19 cellular contexts compared by ENCODE assay signal in the genomic region with DNA sequence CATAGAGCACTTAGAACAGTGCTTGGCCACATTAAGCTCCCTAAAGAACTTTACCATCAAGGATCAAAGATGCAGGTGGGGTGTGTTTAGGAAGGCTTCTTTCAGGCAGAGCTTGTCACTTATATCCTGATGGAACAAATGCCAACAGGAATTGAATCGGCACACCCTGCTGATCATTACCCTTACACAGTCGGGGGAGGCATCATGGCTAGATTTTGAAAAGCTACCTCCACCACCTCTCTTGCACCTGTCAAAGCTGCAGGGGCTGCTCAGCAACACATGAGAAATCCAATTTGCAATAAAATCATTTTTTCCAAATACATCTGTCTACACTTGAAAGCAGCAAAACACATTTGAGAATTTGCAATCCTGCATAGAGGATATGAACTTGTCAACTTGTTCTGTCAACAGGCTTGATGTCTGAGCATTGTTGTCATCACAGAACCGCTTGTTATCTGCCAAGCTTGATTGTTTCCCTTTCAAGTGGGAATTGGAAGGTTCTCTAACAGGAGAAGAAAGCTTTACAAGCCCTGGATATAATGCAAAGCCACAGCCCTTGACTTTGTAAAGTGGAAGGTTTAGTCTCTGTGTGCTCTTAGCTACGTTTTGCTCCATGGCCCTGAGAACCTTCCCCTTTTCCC. TPM values are rescaled to one million over a fixed set of nuclear protein-coding genes. Genes with fewer than 3 reads are reported as not detected.
"Had no signal": no experiment of that assay in that cellular context is flagged by ENCODE, and none has a peak within 500 bp of the region (broad histone marks: within the 10 kb centered on the region; RNA-seq: fewer than 3 reads in every experiment).

No MANE protein-coding gene starts in this region.

- H3K27me3 Mint-ChIP-seq: activated CD4-positive, alpha-beta T cell treated with anti-CD3 and anti-CD28 coated beads for 36 hours; activated naive CD4-positive, alpha-beta T cell treated with anti-CD3 and anti-CD28 coated beads, Interleukin-2, amount 50 U/mL, for 24 hours; central memory CD8-positive, alpha-beta T cell had no signal

- H3K9me3 ChIP-seq: adrenal gland, esophagus squamous epithelium, sigmoid colon, spleen, thyroid gland had no signal

- H3K4me1 ChIP-seq: adrenal gland, thyroid gland had no signal

- H3K4me1 Mint-ChIP-seq: activated naive CD4-positive, alpha-beta T cell treated with anti-CD3 and anti-CD28 coated beads, Interleukin-2, amount 50 U/mL, for 24 hours; central memory CD8-positive, alpha-beta T cell had no signal

- H3K36me3 ChIP-seq: adrenal gland, esophagus squamous epithelium, sigmoid colon, spleen, thyroid gland had no signal

- H3K9me3 Mint-ChIP-seq: activated CD8-positive, alpha-beta T cell treated with anti-CD3 and anti-CD28 coated beads for 36 hours; activated naive CD4-positive, alpha-beta T cell treated with anti-CD3 and anti-CD28 coated beads, Interleukin-2, amount 50 U/mL, for 24 hours; activated T-cell treated with anti-CD3 and anti-CD28 coated beads, Interleukin-2, amount 50 U/mL, for 4 hours; central memory CD8-positive, alpha-beta T cell; nephron progenitor cell had no signal

- H3K27ac Mint-ChIP-seq: activated CD4-positive, alpha-beta T cell treated with anti-CD3 and anti-CD28 coated beads for 36 hours; activated CD8-positive, alpha-beta T cell treated with anti-CD3 and anti-CD28 coated beads for 36 hours; activated naive CD4-positive, alpha-beta T cell treated with anti-CD3 and anti-CD28 coated beads, Interleukin-2, amount 50 U/mL, for 24 hours; nephron progenitor cell had no signal

- H3K4me3 ChIP-seq: adrenal gland, coronary artery, esophagus squamous epithelium, sigmoid colon, spleen, thyroid gland had no signal

- FAIRE-seq: endothelial cell of umbilical vein, kidney had no signal

- H3K4me3 Mint-ChIP-seq: activated CD4-positive, alpha-beta T cell treated with anti-CD3 and anti-CD28 coated beads for 36 hours; activated CD8-positive, alpha-beta T cell treated with anti-CD3 and anti-CD28 coated beads for 36 hours; activated naive CD4-positive, alpha-beta T cell treated with anti-CD3 and anti-CD28 coated beads, Interleukin-2, amount 50 U/mL, for 24 hours; activated T-cell treated with anti-CD3 and anti-CD28 coated beads, Interleukin-2, amount 50 U/mL, for 4 hours; central memory CD8-positive, alpha-beta T cell; nephron progenitor cell had no signal

- H3K27me3 ChIP-seq: adrenal gland, sigmoid colon, spleen, thyroid gland had no signal

- H3K36me3 Mint-ChIP-seq: activated naive CD4-positive, alpha-beta T cell treated with anti-CD3 and anti-CD28 coated beads, Interleukin-2, amount 50 U/mL, for 24 hours had no signal

- H3K27ac ChIP-seq: adrenal gland, coronary artery, esophagus squamous epithelium, sigmoid colon, spleen, thyroid gland had no signal

- DNase-seq: activated CD4-positive, alpha-beta T cell treated with anti-CD3 and anti-CD28 coated beads for 36 hours; activated CD8-positive, alpha-beta T cell treated with anti-CD3 and anti-CD28 coated beads for 36 hours; activated effector memory CD4-positive, alpha-beta T cell treated with Interleukin-2 at 50 U/mL for 16 hours; activated T-cell treated with anti-CD3 and anti-CD28 coated beads, Interleukin-2, amount 50 U/mL, for 4 hours; adrenal gland; effector CD4-positive, alpha-beta T cell; esophagus squamous epithelium; glutamatergic neuron; kidney; nephron progenitor cell; sigmoid colon; spleen; T-helper 2 cell; thyroid gland had no signal

RNA-seq across cellular contexts. Expression of a gene that starts 24.6 kb away (rescaled TPM):
- total RNA-seq: endothelial cell of umbilical vein, fibroblast of villous mesenchyme had no signal
